ENCODE assay signal across 12 cellular contexts in the genomic region with DNA sequence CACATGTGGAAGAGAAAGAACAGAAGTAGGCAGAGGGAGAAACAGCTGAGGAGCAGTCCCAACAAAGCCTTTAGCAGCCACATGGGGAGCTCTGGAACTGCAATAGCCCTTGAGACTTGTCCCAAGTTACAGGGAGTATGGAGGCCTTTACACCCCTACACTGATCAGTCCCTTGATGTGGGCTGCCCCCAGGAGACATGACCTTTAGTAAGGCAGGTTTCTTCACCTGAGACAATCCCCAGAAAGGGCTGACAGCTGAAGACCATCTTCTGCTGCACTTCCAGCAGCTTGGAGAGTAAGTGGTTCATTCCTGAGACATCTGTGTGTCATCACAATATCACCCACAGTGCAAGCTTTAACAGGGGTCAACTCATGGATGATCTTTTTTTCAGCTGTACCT. TPM values are rescaled to one million over a fixed set of nuclear protein-coding genes. Genes with fewer than 3 reads are reported as not detected.
DNase-seq lines count a peak whose midpoint lies in the region; TF ChIP-seq lines count a peak whose summit lies in the region.
"Had no signal": no experiment of that assay in that cellular context is flagged by ENCODE, and none has a peak within 500 bp of the region (broad histone marks: within the 10 kb centered on the region; RNA-seq: fewer than 3 reads in every experiment).

No MANE protein-coding gene starts in this region.

- no peak overlapping the region for H3K27ac ChIP-seq in coronary artery
- H3K27ac ChIP-seq: 22Rv1 had no signal

- peak; percentile 30 for DNase-seq in DMS 273 (lab: John Stamatoyannopoulos, UW; ENCODE audit: unreplicated experiment)
- DNase-seq in DMS 273 treated with DMSO at 0.1 percent for 48 hours (lab: John Stamatoyannopoulos, UW), result no peak
- peak; percentile 11 for DNase-seq in HEK293T (ENCODE audit: extremely low spot score)
- no peak for DNase-seq in astrocyte of the cerebellum (ENCODE audit: low read depth)
- peak; percentile 21 for DNase-seq in myocyte (ENCODE audit: low read depth)
- no peak for DNase-seq in NCI-H1417 treated with DMSO at 0.1 percent for 48 hours (lab: John Stamatoyannopoulos, UW)
- no peak for DNase-seq in NCI-H146 treated with DMSO at 0.1 percent for 48 hours (lab: John Stamatoyannopoulos, UW; ENCODE audit: unreplicated experiment)
- no peak for DNase-seq in coronary artery (ENCODE audit: low spot score)
- DNase-seq: activated naive CD8-positive, alpha-beta T cell treated with anti-CD3 and anti-CD28 coated beads, Interleukin-2, amount 10 ng/mL, durations not matched to agents 7 days and 5 days; SW 1271 had no signal

- TF ChIP-seq CTCF in astrocyte of the cerebellum (IDR thresholded peaks at IDR 0.05; ENCODE audit: low read depth, low read length, missing control alignments) (peak; percentile 7), coronary artery (IDR thresholded peaks at IDR 0.05) (no peak)

- POLR2A ChIA-PET in HEK293T (lab: Yijun Ruan, JAX), result interaction anchor here (3.8 kb wide), 1 partner anchor 8 kb away, joined by 44 read pairs; the partner anchor contains the start of gene SNAPC1

- in situ Hi-C loops in astrocyte of the cerebellum (cut with HindIII; ENCODE audit: low sequenced_read_pairs), result no loop called here

- no peak overlapping the region for H3K4me3 ChIP-seq in astrocyte of the cerebellum (ENCODE audit: low read depth, low read length)
- no peak overlapping the region for H3K4me3 ChIP-seq in coronary artery

- CTCF ChIA-PET in HEK293T (lab: Yijun Ruan, JAX), result no interaction called here

TF ChIP-seq in HEK293T, 16 proteins besides CTCF, POLR2A, EP300 and RAD21:
- TF ChIP-seq SP1 (IDR thresholded peaks at IDR 0.05), result no peak
- no peak for TF ChIP-seq NFRKB (IDR thresholded peaks at IDR 0.05)
- no peak for TF ChIP-seq ARNT (IDR thresholded peaks at IDR 0.05)
- no peak for TF ChIP-seq ZNF384 (IDR thresholded peaks at IDR 0.05)
- no peak for TF ChIP-seq FOXA1 (IDR thresholded peaks at IDR 0.05)
- TF ChIP-seq CTBP1 (IDR thresholded peaks at IDR 0.05; ENCODE audit: borderline replicate concordance), result no peak
- no peak for TF ChIP-seq PKNOX1 (IDR thresholded peaks at IDR 0.05)
- no peak for TF ChIP-seq L3MBTL2 (conservative IDR thresholded peaks at IDR 0.05)
- no peak for TF ChIP-seq ELF4 (IDR thresholded peaks at IDR 0.05)
- TF ChIP-seq SUZ12 (IDR thresholded peaks at IDR 0.05), result no peak
- no peak for TF ChIP-seq HDGF (IDR thresholded peaks at IDR 0.05; ENCODE audit: borderline replicate concordance)
- TF ChIP-seq LEF1 (IDR thresholded peaks at IDR 0.05; ENCODE audit: borderline replicate concordance), result no peak
- no peak for TF ChIP-seq FOXM1 (IDR thresholded peaks at IDR 0.05; ENCODE audit: borderline replicate concordance)
- TF ChIP-seq BHLHE40 (IDR thresholded peaks at IDR 0.05; ENCODE audit: borderline replicate concordance), result no peak
- TF ChIP-seq TARDBP (IDR thresholded peaks at IDR 0.05), result no peak
- no peak for TF ChIP-seq FOXK2 (IDR thresholded peaks at IDR 0.05)

RNA-seq across cellular contexts. Expression of gene SNAPC1, which starts 8.6 kb away (rescaled TPM):
- 12.3 and 19.1 TPM in 2 replicates for total RNA-seq in myocyte
- 9.1 TPM for polyA plus RNA-seq in myocyte (2012)

RNA-seq across cellular contexts. Expression of gene HIF1A, which starts 58.3 kb away (rescaled TPM):
- total RNA-seq in myocyte, result 373 and 444 TPM in 2 replicates
- 166 TPM for polyA plus RNA-seq in myocyte (2012)

RNA-seq across cellular contexts. Expression of gene SYT16, which starts 58.9 kb away (rescaled TPM):
- total RNA-seq in myocyte, result not detected in 2 replicates
- 0.03 TPM for polyA plus RNA-seq in myocyte (2012)
- total RNA-seq: activated naive CD8-positive, alpha-beta T cell treated with anti-CD3 and anti-CD28 coated beads, Interleukin-2, amount 10 ng/mL, durations not matched to agents 7 days and 5 days; sciatic nerve had no signal

Comparison
In these comparisons a context has a peak if more than half of its experiments do, and no peak if none do; other contexts are left out.
1. DNase-seq: peak in DMS 273 (single experiment), HEK293T (single experiment) and myocyte (single experiment); none in DMS 273 treated with DMSO at 0.1 percent for 48 hours (single experiment), astrocyte of the cerebellum (single experiment), NCI-H1417 treated with DMSO at 0.1 percent for 48 hours (single experiment), NCI-H146 treated with DMSO at 0.1 percent for 48 hours (single experiment) and coronary artery (single experiment).